In the genomic region with DNA sequence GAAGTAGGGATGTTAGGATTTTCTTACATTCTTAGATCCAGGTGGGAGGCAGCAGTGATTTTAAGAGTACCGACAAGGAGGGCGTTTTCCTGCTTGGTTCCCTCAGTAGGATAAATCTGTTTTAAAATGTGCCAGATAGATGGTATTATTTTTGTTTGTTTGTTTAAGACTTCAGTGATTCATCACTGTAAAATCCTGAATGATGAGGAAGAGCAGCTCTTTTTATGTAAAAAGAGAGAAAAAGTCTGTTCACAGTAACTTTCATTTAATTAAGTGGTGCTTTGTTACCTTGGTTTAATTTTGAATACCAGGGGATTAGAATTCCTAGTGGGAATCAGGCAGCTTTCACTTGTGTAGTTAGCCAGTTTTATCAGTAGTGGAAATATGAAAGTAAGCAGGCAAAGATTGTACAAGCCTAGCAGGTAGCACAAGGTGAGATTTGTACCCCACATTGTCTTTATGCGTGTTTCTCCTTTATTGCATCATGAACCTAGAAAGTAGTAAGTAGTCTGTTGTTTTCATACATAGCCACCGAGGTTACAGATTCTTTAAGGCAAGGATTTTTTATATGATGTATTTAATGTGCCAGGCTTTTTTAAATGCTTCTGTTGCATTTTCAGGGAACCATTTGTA, we compare ENCODE assay signal across 18 cellular contexts.
"Had no signal": no experiment of that assay in that cellular context is flagged by ENCODE, and none has a peak within 500 bp of the region (broad histone marks: within the 10 kb centered on the region; RNA-seq: fewer than 3 reads in every experiment).

No MANE protein-coding gene starts in this region.

- H3K4me3 ChIP-seq: dorsolateral prefrontal cortex, esophagus squamous epithelium, gastroesophageal sphincter, psoas muscle, uterus had no signal

- H3K4me3 Mint-ChIP-seq: natural killer cell treated with Interleukin-12 subunit alpha and Interleukin-12 subunit beta and Interleukin-15 and Interleukin-18, amount 100 ng/mL, for 72 hours; T-helper 2 cell treated with Interferon-gamma antibody and Interleukin-4, amounts not matched to agents 5 μg/mL and 100 μg/mL, for 36 hours had no signal

- H3K9me3 ChIP-seq: esophagus squamous epithelium, gastroesophageal sphincter, psoas muscle, uterus had no signal

- H3K27me3 Mint-ChIP-seq: natural killer cell treated with Interleukin-12 subunit alpha and Interleukin-12 subunit beta and Interleukin-15 and Interleukin-18, amount 100 ng/mL, for 72 hours had no signal

- ATAC-seq: activated CD4-positive, CD25-positive, alpha-beta regulatory T cell treated with anti-CD3 and anti-CD28 coated beads, Interleukin-2, amount 50 U/mL, for 24 hours; gastroesophageal sphincter; left ventricle myocardium superior; natural killer cell treated with Interleukin-12 subunit alpha and Interleukin-12 subunit beta and Interleukin-15 and Interleukin-18, amount 100 ng/mL, for 72 hours; psoas muscle had no signal

- DNase-seq: activated effector memory CD4-positive, alpha-beta T cell treated with anti-CD3 and anti-CD28 coated beads, Interleukin-2, amount 50 U/mL, for 16 hours; activated T-cell treated with anti-CD3 and anti-CD28 coated beads, Interleukin-2, amount 50 U/mL, for 1 hour; amygdala; brain microvascular endothelial cell; dorsolateral prefrontal cortex; esophagus squamous epithelium; kidney; left ventricle myocardium superior; mesenchymal stem cell; nucleus accumbens; psoas muscle; uterus had no signal

- H3K27ac Mint-ChIP-seq: activated naive CD4-positive, alpha-beta T cell treated with anti-CD3 and anti-CD28 coated beads, Interleukin-2, amount 50 U/mL, for 72 hours; T-helper 2 cell treated with Interferon-gamma antibody and Interleukin-4, amounts not matched to agents 5 μg/mL and 100 μg/mL, for 36 hours had no signal

- H3K27ac ChIP-seq: brain microvascular endothelial cell, dorsolateral prefrontal cortex, esophagus squamous epithelium, gastroesophageal sphincter, psoas muscle had no signal

- H3K36me3 ChIP-seq: brain microvascular endothelial cell, esophagus squamous epithelium, gastroesophageal sphincter, uterus had no signal

- FAIRE-seq: endometrium, kidney had no signal

- H3K4me1 ChIP-seq: psoas muscle, uterus had no signal

- H3K27me3 ChIP-seq: brain microvascular endothelial cell, dorsolateral prefrontal cortex, esophagus squamous epithelium, gastroesophageal sphincter, uterus had no signal
